In the genomic region with DNA sequence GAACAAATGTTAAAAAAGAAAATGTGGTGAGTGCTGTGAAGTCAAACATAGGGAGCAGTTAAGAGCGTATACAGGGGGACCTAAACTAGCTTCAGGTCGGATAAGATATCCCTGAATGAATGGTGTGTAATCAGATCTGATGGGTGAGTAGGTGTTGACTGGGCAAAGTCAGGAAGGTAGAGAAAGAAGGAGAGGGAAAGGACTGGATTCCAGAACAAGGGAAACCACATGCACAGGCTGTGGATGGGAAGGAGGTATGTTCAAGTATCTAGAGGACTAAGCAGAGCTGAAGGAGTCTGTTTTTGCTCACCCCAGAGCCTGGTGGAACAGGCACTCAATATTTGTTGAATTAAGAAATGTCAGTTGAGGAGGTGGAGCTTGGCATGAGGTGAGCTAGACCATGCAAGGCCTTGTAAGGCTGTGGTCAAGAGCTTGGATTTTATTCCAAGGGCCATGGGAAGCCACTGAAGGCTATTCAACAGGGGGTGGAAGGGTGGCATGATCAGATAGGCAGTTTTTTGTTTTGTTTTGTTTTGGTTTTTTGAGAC, we compare ENCODE assay signal across 12 cellular contexts. TPM values are rescaled to one million over a fixed set of nuclear protein-coding genes. Genes with fewer than 3 reads are reported as not detected.
DNase-seq lines count a peak whose midpoint lies in the region.
"Had no signal": no experiment of that assay in that cellular context is flagged by ENCODE, and none has a peak within 500 bp of the region (broad histone marks: within the 10 kb centered on the region; RNA-seq: fewer than 3 reads in every experiment).

No MANE protein-coding gene starts in this region.

- no peak overlapping the region for H3K4ac ChIP-seq in neuronal stem cell (ENCODE audit: low read length)

- H3K36me3 ChIP-seq in neuronal stem cell (replicated peaks in 1 of 2; ENCODE audit: control insufficient read depth in 2 of 2, insufficient read depth in 2 of 2, low read length in 2 of 2): peaks cover 27 to 47% of the 10 kb centered on the region in 2 donors
- H3K36me3 ChIP-seq: ovary had no signal

- no peak overlapping the region for H3K23ac ChIP-seq in neuronal stem cell (ENCODE audit: low read depth, low read length, poor library complexity)

- H2BK120ac ChIP-seq in neuronal stem cell (ENCODE audit: low read depth, low read length): no peak overlapping the region

- H2AFZ ChIP-seq in neuronal stem cell (ENCODE audit: low read length): no peak overlapping the region

- no peak overlapping the region for H3K4me3 ChIP-seq in neuronal stem cell (ENCODE audit: low read length in 2 of 2)
- H3K4me3 ChIP-seq: body of pancreas, ovary had no signal

- no peak overlapping the region for H2BK5ac ChIP-seq in neuronal stem cell (ENCODE audit: low read length)

- no peak overlapping the region for H2BK15ac ChIP-seq in neuronal stem cell (ENCODE audit: low read length)

- no peak overlapping the region for H2BK12ac ChIP-seq in neuronal stem cell (ENCODE audit: low read length)

- H3K4me3 Mint-ChIP-seq in dendritic cell treated with granulocyte-macrophage colony-stimulating factor and Interleukin-4, amounts not matched to agents 40 ng/mL and 50 ng/mL, for 4 days: no peak overlapping the region

- intact Hi-C loops in dendritic cell treated with granulocyte-macrophage colony-stimulating factor and Interleukin-4, amounts not matched to agents 40 ng/mL and 50 ng/mL, for 4 days (cut with micrococcal nuclease): no loop called here

- no peaks in the 10 kb centered on the region for H3K27me3 ChIP-seq in neuronal stem cell (ENCODE audit: control insufficient read depth in 3 of 3, insufficient read depth in 3 of 3, low read depth in 1 of 3, low read length in 3 of 3)
- H3K27me3 ChIP-seq: body of pancreas, ovary had no signal

- H2AK5ac ChIP-seq in neuronal stem cell (ENCODE audit: low read depth, low read length): no peak overlapping the region

- DNase-seq in DMS153 (lab: John Stamatoyannopoulos, UW) (peak; percentile 55), DMS153 treated with DMSO at 0.1 percent for 48 hours (lab: John Stamatoyannopoulos, UW; ENCODE audit: unreplicated experiment) (no peak), NCI-H69 (lab: John Stamatoyannopoulos, UW) (peak; percentile 36), neuronal stem cell (ENCODE audit: low spot score) (no peak), DMS114 treated with DMSO at 0.1 percent for 48 hours (lab: John Stamatoyannopoulos, UW; ENCODE audit: unreplicated experiment) (no peak), SIG-M5 (lab: John Stamatoyannopoulos, UW) (no peak), SKM-1 (lab: John Stamatoyannopoulos, UW; ENCODE audit: unreplicated experiment) (no peak)
- DNase-seq: activated CD4-positive, CD25-positive, alpha-beta regulatory T cell; ovary had no signal

- no peak overlapping the region for H4K8ac ChIP-seq in neuronal stem cell (ENCODE audit: low read depth, low read length)

- H3K9me3 Mint-ChIP-seq in dendritic cell treated with granulocyte-macrophage colony-stimulating factor and Interleukin-4, amounts not matched to agents 40 ng/mL and 50 ng/mL, for 4 days: no peaks in the 10 kb centered on the region

- peaks cover 0 to 2% of the 10 kb centered on the region in 2 donors for H3K9me3 ChIP-seq in neuronal stem cell (replicated peaks in 1 of 2; ENCODE audit: control insufficient read depth in 2 of 2, insufficient read depth in 1 of 2, low read depth in 1 of 2, low read length in 2 of 2)
- H3K9me3 ChIP-seq: body of pancreas, ovary had no signal

- H3K4me2 ChIP-seq in neuronal stem cell (ENCODE audit: insufficient read depth, low read length, poor library complexity, severe bottlenecking): no peak overlapping the region

- no peaks in the 10 kb centered on the region for H3K27me3 Mint-ChIP-seq in dendritic cell treated with granulocyte-macrophage colony-stimulating factor and Interleukin-4, amounts not matched to agents 40 ng/mL and 50 ng/mL, for 4 days

- H3K79me1 ChIP-seq in neuronal stem cell (ENCODE audit: low read depth, low read length): peaks cover 4% of the 10 kb centered on the region

- no peak overlapping the region for H3K14ac ChIP-seq in neuronal stem cell (ENCODE audit: low read length)

- H3K4me1 Mint-ChIP-seq in dendritic cell treated with granulocyte-macrophage colony-stimulating factor and Interleukin-4, amounts not matched to agents 40 ng/mL and 50 ng/mL, for 4 days (ENCODE audit: low read depth): peaks cover 21% of the 10 kb centered on the region

- H3K27ac Mint-ChIP-seq in dendritic cell treated with granulocyte-macrophage colony-stimulating factor and Interleukin-4, amounts not matched to agents 40 ng/mL and 50 ng/mL, for 4 days: peak overlapping the region; percentile 51

- no peak overlapping the region for H3K18ac ChIP-seq in neuronal stem cell (ENCODE audit: low read length)

- H4K91ac ChIP-seq in neuronal stem cell (ENCODE audit: low read depth, low read length, poor library complexity): no peak overlapping the region

- no peak overlapping the region for H3K9ac ChIP-seq in neuronal stem cell (ENCODE audit: low read depth, low read length, poor library complexity)

- peaks cover 6 to 9% of the 10 kb centered on the region in 2 donors for H3K4me1 ChIP-seq in neuronal stem cell (ENCODE audit: control insufficient read depth in 2 of 2, insufficient read depth in 1 of 2, low read depth in 1 of 2, low read length in 2 of 2)

- peaks cover 49% of the 10 kb centered on the region for H3K36me3 Mint-ChIP-seq in dendritic cell treated with granulocyte-macrophage colony-stimulating factor and Interleukin-4, amounts not matched to agents 40 ng/mL and 50 ng/mL, for 4 days (ENCODE audit: low read depth)

- peak overlapping the region; percentile 5 for H3K27ac ChIP-seq in neuronal stem cell (replicated peaks; ENCODE audit: low read length)
- H3K27ac ChIP-seq: 22Rv1, body of pancreas, ovary had no signal

- no CpG with 5 or more reads among the region's 2 CpGs for WGBS in neuronal stem cell (ENCODE audit: extremely low coverage in 2 of 2, insufficient read length in 2 of 2, insufficient replicate concordance in 1 of 2), 2 donors

RNA-seq across cellular contexts. Expression of gene MAP7D1, which starts 27.4 kb away (rescaled TPM):
- polyA plus RNA-seq in neuronal stem cell (2013, experiment 1 of 2): 101 TPM
- polyA plus RNA-seq in neuronal stem cell (2013, experiment 2 of 2): 97.7 TPM

RNA-seq across cellular contexts. Expression of gene TRAPPC3, which starts 34.1 kb away (rescaled TPM):
- 49.3 TPM for polyA plus RNA-seq in neuronal stem cell (2013, experiment 1 of 2)
- 51.1 TPM for polyA plus RNA-seq in neuronal stem cell (2013, experiment 2 of 2)

RNA-seq across cellular contexts. Expression of gene THRAP3, which starts 40.9 kb away (rescaled TPM):
- polyA plus RNA-seq in neuronal stem cell (2013, experiment 1 of 2): 78.9 TPM
- polyA plus RNA-seq in neuronal stem cell (2013, experiment 2 of 2): 76.8 TPM

RNA-seq across cellular contexts. Expression of gene COL8A2, which starts 58.4 kb away (rescaled TPM):
- polyA plus RNA-seq in neuronal stem cell (2013, experiment 1 of 2): 0.01 TPM
- polyA plus RNA-seq in neuronal stem cell (2013, experiment 2 of 2): 0.01 TPM

Comparison
In these comparisons a context has a peak if more than half of its experiments do, and no peak if none do; other contexts are left out.
1. DNase-seq: peak in DMS153 (single experiment) and NCI-H69 (single experiment); none in DMS153 treated with DMSO at 0.1 percent for 48 hours (single experiment), neuronal stem cell (single experiment), DMS114 treated with DMSO at 0.1 percent for 48 hours (single experiment), SIG-M5 (single experiment) and SKM-1 (single experiment).